Comparison of ENCODE assay signal across 36 cellular contexts in the genomic region with DNA sequence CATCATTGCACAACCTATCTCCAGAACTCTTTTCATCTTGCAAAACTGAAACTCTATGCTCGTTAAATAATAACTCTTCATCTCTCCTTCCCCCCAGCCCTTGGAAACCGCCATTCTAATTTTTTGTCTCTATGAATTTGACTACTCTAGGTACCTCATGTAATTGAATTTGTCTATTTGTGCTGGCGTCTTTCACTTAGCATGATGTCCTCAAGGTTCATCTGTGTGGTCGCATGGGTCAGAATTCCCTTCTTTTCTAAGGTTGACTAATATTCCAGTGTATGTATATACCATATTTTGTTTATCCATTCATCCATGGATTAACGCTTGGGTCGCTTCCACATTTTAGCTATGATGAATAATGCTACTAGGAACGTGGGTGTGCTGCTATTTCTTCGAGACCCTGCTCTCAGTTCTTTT.
DNase-seq lines count a peak whose midpoint lies in the region; ATAC-seq, FAIRE-seq and TF ChIP-seq lines count a peak whose summit lies in the region.
"Had no signal": no experiment of that assay in that cellular context is flagged by ENCODE, and none has a peak within 500 bp of the region (broad histone marks: within the 10 kb centered on the region; RNA-seq: fewer than 3 reads in every experiment).

No MANE protein-coding gene starts in this region.

- no peak overlapping the region for H2AFZ ChIP-seq in HepG2 (ENCODE audit: low read length)
- H2AFZ ChIP-seq: parathyroid adenoma had no signal

- in situ Hi-C loops in HepG2 (cut with HindIII; ENCODE audit: extremely low pct_ligation_motif_present, low pct_unique_long_range_greater_than_20kb): no loop called here

- H3K27ac ChIP-seq in HepG2 (ENCODE audit: extremely low read length, insufficient read depth, low read length) (no peak overlapping the region), right lobe of liver (no peak overlapping the region)
- H3K27ac ChIP-seq: adrenal gland, breast epithelium, esophagus squamous epithelium, gastroesophageal sphincter, parathyroid adenoma, RWPE1, sigmoid colon, SK-N-MC, upper lobe of right lung had no signal

- H3K27ac Mint-ChIP-seq in stimulated activated naive B cell treated with anti-CD40 and anti-IgM and Interleukin-4, amounts not matched to agents 10 μg/mL and 1 μg/mL and 100 μg/mL, for 72 hours: peak overlapping the region; percentile 27
- H3K27ac Mint-ChIP-seq: activated CD4-positive, alpha-beta memory T cell treated with anti-CD3 and anti-CD28 coated beads, Interleukin-2, amount 10 ng/mL, durations not matched to agents 7 days and 5 days; B cell; HFFc6; T-helper 2 cell treated with Interferon-gamma antibody and Interleukin-4, amounts not matched to agents 5 μg/mL and 100 μg/mL, for 36 hours; WTC11 had no signal

- BruUV-seq in HepG2 (replicated peaks; lab: Mats Ljungman, UMichigan): no TSS peak

- H3K9me3 Mint-ChIP-seq in stimulated activated naive B cell treated with anti-CD40 and anti-IgM and Interleukin-4, amounts not matched to agents 10 μg/mL and 1 μg/mL and 100 μg/mL, for 72 hours: peaks cover 0 to 5% of the 10 kb centered on the region in 2 donors
- H3K9me3 Mint-ChIP-seq: effector memory CD8-positive, alpha-beta T cell; HFFc6; T-helper 2 cell treated with Interferon-gamma antibody and Interleukin-4, amounts not matched to agents 5 μg/mL and 100 μg/mL, for 36 hours; WTC11 had no signal

- no peaks in the 10 kb centered on the region for H3K27me3 Mint-ChIP-seq in stimulated activated naive B cell treated with anti-CD40 and anti-IgM and Interleukin-4, amounts not matched to agents 10 μg/mL and 1 μg/mL and 100 μg/mL, for 72 hours
- H3K27me3 Mint-ChIP-seq: activated CD4-positive, alpha-beta memory T cell treated with anti-CD3 and anti-CD28 coated beads, Interleukin-2, amount 10 ng/mL, durations not matched to agents 7 days and 5 days; B cell; effector memory CD8-positive, alpha-beta T cell had no signal

- H3K4me3 ChIP-seq in HepG2 (replicated peaks in 1 of 3; ENCODE audit: insufficient read depth in 1 of 3, low read depth in 2 of 3, low read length in 3 of 3): no peak overlapping the region
- H3K4me3 ChIP-seq in right lobe of liver: no peak overlapping the region
- H3K4me3 ChIP-seq: adrenal gland, breast epithelium, esophagus squamous epithelium, gastroesophageal sphincter, sigmoid colon, SK-N-MC, upper lobe of right lung had no signal

- TF ChIP-seq EP300 in HepG2 (IDR thresholded peaks at IDR 0.05; ENCODE audit: low read depth in 2 of 2, low read length in 2 of 2) (no peak), HepG2 (CRISPR knock-in tag; IDR thresholded peaks at IDR 0.05; ENCODE audit: borderline replicate concordance) (no peak)

- DNase-seq in HepG2 (ENCODE audit: low spot score) (no peak), right lobe of liver (no peak), NCI-H187 (lab: John Stamatoyannopoulos, UW) (no peak)
- DNase-seq in stimulated activated naive B cell treated with anti-CD40 and anti-IgM and Interleukin-4, amounts not matched to agents 10 μg/mL and 1 μg/mL and 100 μg/mL, for 72 hours: no peak
- DNase-seq in activated CD4-positive, alpha-beta T cell treated with anti-CD3 and anti-CD28 coated beads, Interleukin-2, amount 50 U/mL, for 1 hour: no peak
- DNase-seq: activated CD4-positive, alpha-beta memory T cell treated with anti-CD3 and anti-CD28 coated beads, Interleukin-2, amount 10 ng/mL, durations not matched to agents 7 days and 5 days; activated gamma-delta T cell treated with Interleukin-2 at 50 U/mL for 16 hours; activated T-cell treated with anti-CD3 and anti-CD28 coated beads for 4 hours; adrenal gland; DMS53; effector memory CD8-positive, alpha-beta T cell; esophagus squamous epithelium; GDM1; HFFc6; hypothalamus; MM.1S; NCI-H146; NCI-H2171 treated with DMSO at 0.1 percent for 48 hours; NCI-H524 treated with DMSO at 0.1 percent for 48 hours; sigmoid colon; stimulated activated CD4-positive, alpha-beta T cell treated with anti-CD3 and anti-CD28 coated beads, Interleukin-15, amount 100 ng/mL, for 24 hours; stimulated activated CD8-positive, alpha-beta memory T cell treated with anti-CD3 and anti-CD28 coated beads, Interleukin-4, amount 100 ng/mL, for 48 hours; upper lobe of right lung had no signal

- H3K9me3 ChIP-seq in HepG2 (ENCODE audit: low read length): no peaks in the 10 kb centered on the region
- no peaks in the 10 kb centered on the region for H3K9me3 ChIP-seq in right lobe of liver
- H3K9me3 ChIP-seq: adrenal gland, breast epithelium, esophagus squamous epithelium, gastroesophageal sphincter, sigmoid colon, upper lobe of right lung had no signal

- H3K4me1 Mint-ChIP-seq in stimulated activated naive B cell treated with anti-CD40 and anti-IgM and Interleukin-4, amounts not matched to agents 10 μg/mL and 1 μg/mL and 100 μg/mL, for 72 hours: peaks cover 43 to 69% of the 10 kb centered on the region in 2 donors

- CTCF ChIA-PET in HepG2 (lab: Yijun Ruan, JAX; ENCODE audit: low intra/inter-chr PET ratio, low total read pairs): no interaction called here

- POLR2A ChIA-PET in HepG2 (lab: Yijun Ruan, JAX): no interaction called here

- no peaks in the 10 kb centered on the region for H3K27me3 ChIP-seq in HepG2 (ENCODE audit: control insufficient read depth in 1 of 2, insufficient read depth in 2 of 2, low read length in 2 of 2)
- no peaks in the 10 kb centered on the region for H3K27me3 ChIP-seq in right lobe of liver
- H3K27me3 ChIP-seq: adrenal gland, breast epithelium, gastroesophageal sphincter, sigmoid colon, upper lobe of right lung had no signal

- WGBS in HepG2 (ENCODE audit: low lambda C conversion rate): over 99% methylated on average over 8 of the region's 8 CpGs
- 91% methylated on average over 8 of the region's 8 CpGs for WGBS in right lobe of liver (ENCODE audit: insufficient coverage, low coverage, low lambda C conversion rate, missing lambda C conversion rate)

- H3K9ac ChIP-seq in HepG2 (ENCODE audit: insufficient read depth, low read depth, low read length): no peak overlapping the region
- H3K9ac ChIP-seq: parathyroid adenoma had no signal

- no peak for ATAC-seq in HepG2
- ATAC-seq in right lobe of liver: no peak
- peak; percentile 69 for ATAC-seq in HG02588 (IDR thresholded peaks at IDR 0.05; ENCODE audit: unreplicated experiment)
- peak; percentile 58 for ATAC-seq in HG03135 (IDR thresholded peaks at IDR 0.05; ENCODE audit: unreplicated experiment)
- peak in 1 of 2 donors; percentile 21 for ATAC-seq in stimulated activated naive B cell treated with anti-CD40 and anti-IgM and Interleukin-4, amounts not matched to agents 10 μg/mL and 1 μg/mL and 100 μg/mL, for 72 hours (replicated peaks)
- ATAC-seq in GM18498 (IDR thresholded peaks at IDR 0.05; ENCODE audit: unreplicated experiment): no peak
- ATAC-seq: effector memory CD8-positive, alpha-beta T cell; gastroesophageal sphincter; upper lobe of right lung; WTC11 had no signal

- no peak for TF ChIP-seq POLR2A in HepG2 (IDR thresholded peaks at IDR 0.05; ENCODE audit: insufficient read depth in 1 of 2, low read depth in 2 of 2, low read length in 2 of 2)
- TF ChIP-seq POLR2A in right lobe of liver (IDR thresholded peaks at IDR 0.05): no peak

- H4K20me1 ChIP-seq in HepG2 (ENCODE audit: insufficient read depth, low read length): no peaks in the 10 kb centered on the region

- intact Hi-C loops in HepG2 (cut with micrococcal nuclease; ENCODE audit: unreplicated experiment): no loop called here
- intact Hi-C loops in right lobe of liver (cut with DNase I): no loop called here

- peaks cover 80 to 92% of the 10 kb centered on the region in 2 donors for H3K36me3 Mint-ChIP-seq in stimulated activated naive B cell treated with anti-CD40 and anti-IgM and Interleukin-4, amounts not matched to agents 10 μg/mL and 1 μg/mL and 100 μg/mL, for 72 hours
- H3K36me3 Mint-ChIP-seq: WTC11 had no signal

- H3K79me2 ChIP-seq in HepG2 (ENCODE audit: insufficient read depth, low read length): no peaks in the 10 kb centered on the region
- H3K79me2 ChIP-seq: parathyroid adenoma had no signal

- no peak for FAIRE-seq in HepG2 (lab: Jason Lieb, UNC)
- FAIRE-seq: colon, islet of Langerhans had no signal

- no peak overlapping the region for H3K4me2 ChIP-seq in HepG2 (ENCODE audit: low read depth, low read length)

- peak overlapping the region; percentile 1 for H3K4me3 Mint-ChIP-seq in stimulated activated naive B cell treated with anti-CD40 and anti-IgM and Interleukin-4, amounts not matched to agents 10 μg/mL and 1 μg/mL and 100 μg/mL, for 72 hours
- H3K4me3 Mint-ChIP-seq: activated CD4-positive, alpha-beta memory T cell treated with anti-CD3 and anti-CD28 coated beads, Interleukin-2, amount 10 ng/mL, durations not matched to agents 7 days and 5 days; B cell; effector memory CD8-positive, alpha-beta T cell; HFFc6; T-helper 2 cell treated with Interferon-gamma antibody and Interleukin-4, amounts not matched to agents 5 μg/mL and 100 μg/mL, for 36 hours; WTC11 had no signal

- no peak for TF ChIP-seq RAD21 in HepG2 (CRISPR knock-in tag; IDR thresholded peaks at IDR 0.05)

- H3K36me3 ChIP-seq in HepG2 (replicated peaks in 1 of 2; ENCODE audit: control insufficient read depth in 1 of 2, insufficient read depth in 2 of 2, low read length in 2 of 2) (peaks cover 9 to 11% of the 10 kb centered on the region in 2 experiments; a peak in 3 of 5 replicates), right lobe of liver (no peaks in the 10 kb centered on the region)
- H3K36me3 ChIP-seq: adrenal gland, breast epithelium, esophagus squamous epithelium, gastroesophageal sphincter, sigmoid colon, upper lobe of right lung had no signal

- TF ChIP-seq CTCF in HepG2 (CRISPR knock-in tag; IDR thresholded peaks at IDR 0.05): no peak
- TF ChIP-seq CTCF in right lobe of liver (IDR thresholded peaks at IDR 0.05): no peak

- H3K4me1 ChIP-seq in HepG2 (ENCODE audit: insufficient read depth, low read length): peaks cover 53% of the 10 kb centered on the region
- no peaks in the 10 kb centered on the region for H3K4me1 ChIP-seq in right lobe of liver
- H3K4me1 ChIP-seq: adrenal gland, breast epithelium, esophagus squamous epithelium, gastroesophageal sphincter, parathyroid adenoma, upper lobe of right lung had no signal

TF ChIP-seq in HepG2, 621 proteins besides CTCF, POLR2A, EP300 and RAD21:
- 0 out of 2 replicates have a peak, but pooled peaks have one; percentile 25 for TF ChIP-seq CEBPB (IDR thresholded peaks at IDR 0.05; ENCODE audit: borderline replicate concordance, low read depth, low read length)
- no peak for TF ChIP-seq ATF7-NPFF (CRISPR knock-in tag; IDR thresholded peaks at IDR 0.05; ENCODE audit: low read depth)
TF ChIP-seq in HepG2: peak in this region for 1.

Comparison
In these comparisons a context has a peak if more than half of its experiments do, and no peak if none do; other contexts are left out.
1. ATAC-seq: peak in HG02588 (single experiment) and HG03135 (single experiment); none in HepG2 (single experiment), right lobe of liver (0 of 4) and GM18498 (single experiment).